In the genomic region with DNA sequence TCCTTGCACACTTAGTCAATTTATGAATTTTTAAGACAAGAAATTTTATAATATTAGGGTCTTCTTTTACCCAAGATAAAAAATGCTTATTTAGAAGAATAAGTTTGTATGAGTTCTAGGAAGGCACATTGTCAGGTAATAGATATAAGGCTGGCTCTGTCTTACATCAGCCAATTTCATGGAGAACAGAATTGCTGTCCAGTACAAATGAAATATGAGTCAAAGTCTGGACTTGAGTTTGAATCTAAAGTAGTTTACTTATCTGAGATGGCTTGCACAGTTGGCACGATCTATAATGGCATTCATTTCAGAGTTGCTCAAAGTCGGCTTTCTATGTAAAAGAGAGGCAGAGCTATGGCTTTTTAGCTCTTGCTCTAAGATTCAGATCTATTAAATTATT, we compare ENCODE assay signal across 9 cellular contexts.
"Had no signal": no experiment of that assay in that cellular context is flagged by ENCODE, and none has a peak within 500 bp of the region (broad histone marks: within the 10 kb centered on the region; RNA-seq: fewer than 3 reads in every experiment).

No MANE protein-coding gene starts in this region.

- H3K36me3 ChIP-seq: HAP-1 had no signal

- ATAC-seq: GM23338, HCT116 had no signal

- H3K9me3 ChIP-seq: HAP-1 had no signal

- DNase-seq: GM23248, GOT3, H7, H9, HCEC 1CT, HFFc6 had no signal

- H3K4me1 ChIP-seq: HAP-1 had no signal

- H3K27ac ChIP-seq: GM23248 had no signal

- H3K4me3 ChIP-seq: GM23248, GM23338, HAP-1 had no signal
